8 cellular contexts compared by ENCODE assay signal in the genomic region with DNA sequence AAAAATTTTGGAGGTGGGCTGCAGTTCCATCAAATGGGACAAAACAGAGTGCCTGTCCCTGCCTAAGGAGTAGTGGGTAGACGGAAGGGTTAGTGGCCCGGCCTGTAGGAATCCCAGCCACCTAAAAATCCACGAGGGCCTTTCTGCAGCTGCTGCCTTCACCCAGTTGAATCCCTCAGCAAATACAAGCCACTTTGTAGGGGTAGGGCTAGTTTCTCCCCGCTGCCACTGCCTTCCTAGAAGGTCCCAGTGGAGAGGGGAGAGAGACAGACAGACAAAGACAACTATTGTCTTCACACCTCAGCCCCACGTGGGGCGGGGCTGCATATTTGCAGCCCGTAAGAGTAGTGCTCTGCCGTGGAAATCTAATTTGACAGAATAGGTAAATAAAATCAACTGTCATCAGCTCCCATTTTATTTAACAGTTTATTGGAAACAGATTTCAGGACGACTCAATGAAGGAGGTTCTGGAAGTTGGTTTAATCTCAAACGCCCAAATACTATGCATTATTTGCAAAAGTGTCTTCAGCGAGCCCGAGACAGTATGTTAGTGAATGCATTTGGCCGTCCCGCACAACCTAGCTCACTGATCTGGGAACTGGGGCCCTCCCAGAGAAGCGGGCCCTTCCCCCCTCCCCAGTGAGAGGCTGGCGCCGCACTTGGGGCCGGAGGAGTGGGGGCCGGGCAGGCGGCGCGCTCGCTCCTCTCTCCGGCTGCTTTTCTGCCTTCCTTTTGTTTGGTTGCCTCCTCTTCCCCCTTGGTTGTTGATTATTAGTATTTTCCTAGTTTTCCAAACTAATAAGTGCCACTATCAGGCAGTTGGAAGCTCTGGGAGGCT.
DNase-seq lines count a peak whose midpoint lies in the region; ATAC-seq, FAIRE-seq and TF ChIP-seq lines count a peak whose summit lies in the region.

No MANE protein-coding gene starts in this region.

- in situ Hi-C loops in GM12878 (cut with MboI): no loop called here

- H3F3A ChIP-seq in GM23338 (replicated peaks; ENCODE audit: low read depth) (peaks cover 17% of the 10 kb centered on the region), PC-9 (ENCODE audit: insufficient read depth, low read depth) (no peaks in the 10 kb centered on the region)

- intact Hi-C loops in GM12878 (cut with micrococcal nuclease; ENCODE audit: unreplicated experiment): no loop called here
- intact Hi-C loops in PC-9 (cut with micrococcal nuclease; ENCODE audit: unreplicated experiment): no loop called here

- 61% methylated on average over 20 of the region's 24 CpGs for WGBS in GM12878 (ENCODE audit: insufficient coverage, insufficient replicate concordance, low lambda C conversion rate, missing lambda C conversion rate)

- no peak for TF ChIP-seq EP300 in GM12878 (IDR thresholded peaks at IDR 0.05; ENCODE audit: borderline replicate concordance in 1 of 2, control insufficient read depth in 1 of 2, low read depth in 2 of 2, low read length in 2 of 2)

- H3K4me3 ChIP-seq in GM23338 (peak overlapping the region; percentile 61), GM12878 (no peak overlapping the region), skeletal muscle cell (ENCODE audit: low read depth, low read length) (peak overlapping the region; percentile 45), PC-9 (no peak overlapping the region)

- H3K27me3 ChIP-seq in GM23338 (ENCODE audit: insufficient read depth) (peaks cover 100% of the 10 kb centered on the region), GM12878 (replicated peaks in 1 of 2; ENCODE audit: control insufficient read depth in 2 of 2, insufficient read depth in 2 of 2, low read length in 1 of 2) (peaks cover 0 to 2% of the 10 kb centered on the region in 2 experiments; a peak in 2 of 4 replicates), PC-9 (ENCODE audit: insufficient read depth, low read depth) (no peaks in the 10 kb centered on the region)

- no peaks in the 10 kb centered on the region for H3K9me3 ChIP-seq in GM12878 (replicated peaks; ENCODE audit: control insufficient read depth, insufficient read depth, low read length)
- H3K9me3 ChIP-seq in PC-9 (ENCODE audit: insufficient read depth, low read depth): no peaks in the 10 kb centered on the region

- no peak for TF ChIP-seq POLR2A in GM12878 (IDR thresholded peaks at IDR 0.05; ENCODE audit: low read depth, low read length)

- H3K9me3 Mint-ChIP-seq in GM23338 (no peaks in the 10 kb centered on the region; the same call in 2 of the 3 replicates), immature natural killer cell (peaks cover 0 to 4% (median 0%) of the 10 kb centered on the region in 6 donors)

- CTCF ChIA-PET in GM12878 (lab: Yijun Ruan, JAX): interaction anchor here (0.7 to 1.0 kb wide), 2 partner anchors 9 to 24 kb away, joined by 3 to 6 read pairs; no protein-coding TSS in a partner anchor
- CTCF ChIA-PET in PC-9 (lab: Charles Lee): no interaction called here

- H3K36me3 Mint-ChIP-seq in GM23338 (ENCODE audit: low read depth) (no peaks in the 10 kb centered on the region), immature natural killer cell (no peaks in the 10 kb centered on the region)

- POLR2A ChIA-PET in GM12878 (lab: Charles Lee) (interaction anchor here (1.0 kb wide), 1 partner anchor 11 kb away, joined by 3 read pairs; no protein-coding TSS in a partner anchor), PC-9 (lab: Charles Lee; ENCODE audit: unreplicated experiment) (no interaction called here)

- H3K36me3 ChIP-seq in GM23338 (ENCODE audit: insufficient read depth) (no peaks in the 10 kb centered on the region), GM12878 (ENCODE audit: control insufficient read depth in 2 of 2, insufficient read depth in 2 of 2, low read length in 1 of 2) (no peaks in the 10 kb centered on the region), PC-9 (ENCODE audit: low read depth) (no peaks in the 10 kb centered on the region)

- peak overlapping the region; percentile 67 for H3K4me3 Mint-ChIP-seq in GM23338
- peak overlapping the region in 4 of 5 donors; percentile 19 to 73 (median 54) for H3K4me3 Mint-ChIP-seq in immature natural killer cell

- H4K20me1 ChIP-seq in GM23338 (replicated peaks; ENCODE audit: insufficient read depth) (peaks cover 32% of the 10 kb centered on the region), GM12878 (ENCODE audit: control insufficient read depth, insufficient read depth) (no peaks in the 10 kb centered on the region), PC-9 (ENCODE audit: insufficient read depth) (no peaks in the 10 kb centered on the region)

- TF ChIP-seq RAD21 in GM12878 (IDR thresholded peaks at IDR 0.05; ENCODE audit: insufficient read depth, low read depth, low read length): no peak

- H3K9me2 ChIP-seq in GM23338 (ENCODE audit: insufficient read depth) (no peaks in the 10 kb centered on the region), PC-9 (ENCODE audit: insufficient read depth) (no peaks in the 10 kb centered on the region)

- peak overlapping the region; percentile 87 for H3K4me2 ChIP-seq in GM23338
- peak overlapping the region; percentile 61; the same call in 1 of the 2 replicates for H3K4me2 ChIP-seq in GM12878 (ENCODE audit: control insufficient read depth, insufficient read depth)
- no peak overlapping the region for H3K4me2 ChIP-seq in PC-9

- no peak overlapping the region for H3K9ac ChIP-seq in GM12878 (ENCODE audit: control insufficient read depth, insufficient read depth, low read length)

- DNase-seq in GM23338 (ENCODE audit: low spot score) (peak; percentile 75), GM12878 (ENCODE audit: low read depth, low spot score) (no peak), immature natural killer cell (no peak), skeletal muscle cell (ENCODE audit: low read depth) (no peak), PC-9 (no peak)

- H3K79me2 ChIP-seq in GM23338 (replicated peaks; ENCODE audit: insufficient read depth) (no peaks in the 10 kb centered on the region), GM12878 (ENCODE audit: control insufficient read depth, insufficient read depth, low read length) (no peaks in the 10 kb centered on the region), PC-9 (ENCODE audit: low read depth) (no peaks in the 10 kb centered on the region)

- ATAC-seq in GM23338: peak; percentile 58
- ATAC-seq in GM12878: no peak
- ATAC-seq in GM19397 (IDR thresholded peaks at IDR 0.05; ENCODE audit: unreplicated experiment): no peak
- ATAC-seq in GM19023 (IDR thresholded peaks at IDR 0.05; ENCODE audit: unreplicated experiment): no peak
- ATAC-seq in HG03196 (IDR thresholded peaks at IDR 0.05; ENCODE audit: unreplicated experiment): no peak

- peaks cover 30% of the 10 kb centered on the region for H3K4me1 Mint-ChIP-seq in GM23338
- H3K4me1 Mint-ChIP-seq in immature natural killer cell: peaks cover 7 to 20% of the 10 kb centered on the region in 2 donors

- SMC1A ChIA-PET in GM12878 (lab: Charles Lee; ENCODE audit: uncharacterized antibody, unreplicated experiment): interaction anchor here (0.8 kb wide), 1 partner anchor 25 kb away, joined by 3 read pairs; no protein-coding TSS in a partner anchor

- H3K4me1 ChIP-seq in GM23338 (ENCODE audit: insufficient read depth): peaks cover 41% of the 10 kb centered on the region
- H3K4me1 ChIP-seq in GM12878 (ENCODE audit: control insufficient read depth, insufficient read depth, low read length): no peaks in the 10 kb centered on the region; the same call in 1 of the 2 replicates
- H3K4me1 ChIP-seq in PC-9 (replicated peaks; ENCODE audit: insufficient read depth): no peaks in the 10 kb centered on the region

- TF ChIP-seq CTCF in GM23338 (conservative IDR thresholded peaks at IDR 0.05; ENCODE audit: low read depth in 2 of 2) (no peak), GM12878 (IDR thresholded peaks at IDR 0.05 in 2 of 3, conservative IDR thresholded peaks at IDR 0.05 in 1 of 3; ENCODE audit: control insufficient read depth in 2 of 3, extremely low read depth in 1 of 3, insufficient read depth in 1 of 3, low read depth in 3 of 3, low read length in 3 of 3) (no peak), PC-9 (conservative IDR thresholded peaks at IDR 0.05) (no peak)

- RAD21 ChIA-PET in GM12878 (lab: Charles Lee; ENCODE audit: unreplicated experiment): interaction anchor here (1.1 kb wide), 1 partner anchor 35 kb away, joined by 3 read pairs; no protein-coding TSS in a partner anchor

- H2AFZ ChIP-seq in GM23338 (no peak overlapping the region), GM12878 (ENCODE audit: control insufficient read depth, low read depth, low read length) (peak overlapping the region; percentile 64), PC-9 (no peak overlapping the region)

- FAIRE-seq in GM12878 (lab: Jason Lieb, UNC): no peak

- BruUV-seq in GM12878 (replicated peaks; lab: Mats Ljungman, UMichigan) (no TSS peak), PC-9 (replicated peaks; lab: Mats Ljungman, UMichigan) (no TSS peak)

- H3K27ac Mint-ChIP-seq in GM23338: no peak overlapping the region
- no peak overlapping the region for H3K27ac Mint-ChIP-seq in immature natural killer cell

- peaks cover 85% of the 10 kb centered on the region for H3K27me3 Mint-ChIP-seq in GM23338 (ENCODE audit: insufficient read depth, low read depth, poor library complexity)
- H3K27me3 Mint-ChIP-seq in immature natural killer cell (ENCODE audit: low read depth in 3 of 3): peaks cover 8 to 17% (median 11%) of the 10 kb centered on the region in 3 donors

- H3K27ac ChIP-seq in GM23338 (ENCODE audit: low read depth) (no peak overlapping the region), GM12878 (ENCODE audit: control insufficient read depth, insufficient read depth) (no peak overlapping the region), PC-9 (no peak overlapping the region)

TF ChIP-seq in GM23338, 12 proteins besides CTCF, POLR2A, EP300 and RAD21:
- no peak for TF ChIP-seq ZNF331 (CRISPR knock-in tag; IDR thresholded peaks at IDR 0.05; ENCODE audit: low read depth)
- TF ChIP-seq EZH2 (IDR thresholded peaks at IDR 0.05; ENCODE audit: low read depth, unreplicated experiment): peak; percentile 14
TF ChIP-seq in GM23338: peak in this region for 1.

TF ChIP-seq in GM12878, 131 proteins besides CTCF, POLR2A, EP300 and RAD21:
- no peak for TF ChIP-seq GABPA (IDR thresholded peaks at IDR 0.05; ENCODE audit: low read depth)
- TF ChIP-seq CREM (IDR thresholded peaks at IDR 0.05; ENCODE audit: low read depth): no peak
- no peak for TF ChIP-seq BCL11A (IDR thresholded peaks at IDR 0.05; ENCODE audit: low read depth, low read length)
- TF ChIP-seq FOS (IDR thresholded peaks at IDR 0.05; ENCODE audit: borderline replicate concordance, extremely low read depth, insufficient read length): no peak

Comparison
In these comparisons a context has a peak if more than half of its experiments do, and no peak if none do; other contexts are left out.
1. H3K4me3 ChIP-seq: peak in GM23338 (single experiment) and skeletal muscle cell (single experiment); none in GM12878 (single experiment) and PC-9 (single experiment).